Comparison of ENCODE assay signal across 21 cellular contexts in genomic region chr7:142567201-142567600, GRCh38.
"Had no signal": no experiment of that assay in that cellular context is flagged by ENCODE, and none has a peak within 500 bp of the region (broad histone marks: within the 10 kb centered on the region; RNA-seq: fewer than 3 reads in every experiment).

No MANE protein-coding gene starts in this region.

- H3K27ac ChIP-seq: PC-9, Peyer's patch, RWPE1 had no signal

- H3K4me1 ChIP-seq: Peyer's patch had no signal

- H2AFZ ChIP-seq: PC-9 had no signal

- H3K4me3 ChIP-seq: MG63, PC-9, Peyer's patch had no signal

- ATAC-seq: T-cell had no signal

- H3K36me3 ChIP-seq: MG63, Peyer's patch had no signal

- H3K4me2 ChIP-seq: PC-9, SK-N-SH had no signal

- H3K27me3 ChIP-seq: MG63, Peyer's patch had no signal

- H3K27ac Mint-ChIP-seq: T-cell; T-helper 1 cell treated with Interleukin-12 subunit alpha and Interleukin-12 subunit beta and Interleukin-4 antibody, amounts not matched to agents 30 μg/mL and 1 μg/mL, for 36 hours had no signal

- H3K9me3 Mint-ChIP-seq: T-cell; T-helper 1 cell treated with Interleukin-12 subunit alpha and Interleukin-12 subunit beta and Interleukin-4 antibody, amounts not matched to agents 30 μg/mL and 1 μg/mL, for 36 hours had no signal

- H3K4me3 Mint-ChIP-seq: T-helper 1 cell treated with Interleukin-12 subunit alpha and Interleukin-12 subunit beta and Interleukin-4 antibody, amounts not matched to agents 30 μg/mL and 1 μg/mL, for 36 hours had no signal

- H3K9ac ChIP-seq: SK-N-SH had no signal

- H3K9me3 ChIP-seq: MG63, Peyer's patch had no signal

- DNase-seq: KG1, MG63, NCI-H1092, NCI-H1105 treated with DMSO at 0.1 percent for 48 hours, NCI-H1417 treated with DMSO at 0.1 percent for 48 hours, NCI-H146, NCI-H1694 treated with DMSO at 0.1 percent for 48 hours, NCI-H1930, NCI-H2081, NCI-H2107, NCI-H2227 treated with DMSO at 0.1 percent for 48 hours, NCI-H526 treated with DMSO at 0.1 percent for 48 hours, NCI-H774, PC-9, Peyer's patch, SHP77, SK-N-SH, SW 1271, T-cell had no signal

- H3K36me3 Mint-ChIP-seq: T-cell had no signal
